15 cellular contexts compared by ENCODE assay signal in genomic region chr1:67816506-67816905, GRCh38. TPM values are rescaled to one million over a fixed set of nuclear protein-coding genes. Genes with fewer than 3 reads are reported as not detected.
DNase-seq lines count a peak whose midpoint lies in the region; ATAC-seq, FAIRE-seq and TF ChIP-seq lines count a peak whose summit lies in the region.
"Had no signal": no experiment of that assay in that cellular context is flagged by ENCODE, and none has a peak within 500 bp of the region (broad histone marks: within the 10 kb centered on the region; RNA-seq: fewer than 3 reads in every experiment).

No MANE protein-coding gene starts in this region.

- FAIRE-seq in keratinocyte (lab: Jason Lieb, UNC) (no peak), small intestine (lab: Jason Lieb, UNC) (no peak)

- H3K9me1 ChIP-seq in keratinocyte (ENCODE audit: control insufficient read depth, extremely low read depth, insufficient read depth, low read length) = peaks cover 4% of the 10 kb centered on the region

- no peak overlapping the region for H3K4me3 ChIP-seq in mammary epithelial cell (replicated peaks in 1 of 3; ENCODE audit: insufficient read depth in 1 of 3, low read depth in 2 of 3, low read length in 3 of 3)
- H3K4me3 ChIP-seq in keratinocyte (ENCODE audit: control insufficient read depth in 2 of 3, extremely low read depth in 1 of 3, insufficient read depth in 2 of 3, low read depth in 1 of 3, low read length in 3 of 3) = peak overlapping the region in 2 of 3 experiments; percentile 32 to 61
- H3K4me3 ChIP-seq in small intestine (ENCODE audit: low read depth in 1 of 2, low read length in 2 of 2) = peak overlapping the region in 1 of 2 donors; percentile 31
- H3K4me3 ChIP-seq in aorta (ENCODE audit: low read length in 2 of 2) = no peak overlapping the region
- H3K4me3 ChIP-seq: BLaER1, PC-9 had no signal

- intact Hi-C loops in mammary epithelial cell (cut with micrococcal nuclease) = no loop called here
- intact Hi-C loops in aorta (cut with DNase I) = loop anchor here in 1 of 2 donors (5.0 kb wide), 1 partner anchor 39 kb away; no protein-coding TSS in a partner anchor

- H3K79me2 ChIP-seq in mammary epithelial cell (ENCODE audit: insufficient read depth, low read length) = peaks cover 99% of the 10 kb centered on the region
- peaks cover 100% of the 10 kb centered on the region for H3K79me2 ChIP-seq in keratinocyte (ENCODE audit: control insufficient read depth, insufficient read depth, low read length)

- dilution Hi-C loops in mammary epithelial cell (cut with HindIII; ENCODE audit: low sequenced_read_pairs) = loop anchor here (5.0 kb wide), 1 partner anchor 49 kb away; no protein-coding TSS in a partner anchor
- dilution Hi-C loops in keratinocyte (cut with MboI; ENCODE audit: extremely low pct_ligation_motif_present, low sequenced_read_pairs) = no loop called here

- 100% methylated on average over 2 of the region's 6 CpGs for WGBS in mammary epithelial cell (ENCODE audit: low coverage, missing lambda C conversion rate)
- 35 to 74% (median 38%) methylated on average over 6 of the region's 6 CpGs for WGBS in small intestine, 3 donors
- 87 to 92% methylated on average over 6 of the region's 6 CpGs for WGBS in aorta, 2 donors

- H3K9me3 ChIP-seq in mammary epithelial cell (replicated peaks; ENCODE audit: insufficient read depth, low read length) (no peaks in the 10 kb centered on the region), keratinocyte (ENCODE audit: control insufficient read depth, low read depth, low read length) (no peaks in the 10 kb centered on the region), small intestine (ENCODE audit: control insufficient read depth, low read depth) (no peaks in the 10 kb centered on the region), aorta (ENCODE audit: control insufficient read depth, low read length) (no peaks in the 10 kb centered on the region)

- TF ChIP-seq CTCF in mammary epithelial cell (conservative IDR thresholded peaks at IDR 0.05 in 1 of 2, IDR thresholded peaks at IDR 0.05 in 1 of 2; ENCODE audit: extremely low read depth in 1 of 2, insufficient read depth in 1 of 2, low read depth in 1 of 2, low read length in 2 of 2) (no peak), keratinocyte (optimal IDR thresholded peaks at IDR 0.05 in 1 of 3, IDR thresholded peaks at IDR 0.05 in 1 of 3, conservative IDR thresholded peaks at IDR 0.05 in 1 of 3; ENCODE audit: extremely low read depth in 1 of 3, insufficient read depth in 2 of 3, low read length in 3 of 3) (no peak)

- no TSS peak for BruUV-seq in mammary epithelial cell (replicated peaks; lab: Mats Ljungman, UMichigan)

- no peaks in the 10 kb centered on the region for H3K27me3 ChIP-seq in mammary epithelial cell (ENCODE audit: insufficient read depth, low read length)
- no peaks in the 10 kb centered on the region for H3K27me3 ChIP-seq in keratinocyte (ENCODE audit: control insufficient read depth, extremely low read depth, insufficient read depth, low read length)
- no peaks in the 10 kb centered on the region for H3K27me3 ChIP-seq in small intestine (ENCODE audit: control insufficient read depth in 2 of 2, insufficient read depth in 2 of 2, low read length in 2 of 2)
- no peaks in the 10 kb centered on the region for H3K27me3 ChIP-seq in aorta (ENCODE audit: control insufficient read depth in 1 of 2, insufficient read depth in 2 of 2, low read length in 1 of 2)
- H3K27me3 ChIP-seq: BLaER1 had no signal

- no peak overlapping the region for H3K9ac ChIP-seq in mammary epithelial cell (ENCODE audit: insufficient read depth, low read length)
- H3K9ac ChIP-seq in keratinocyte (ENCODE audit: control insufficient read depth, extremely low read depth, insufficient read depth, low read length) = peak overlapping the region; percentile 75
- H3K9ac ChIP-seq: BLaER1 had no signal

- H3K4me2 ChIP-seq in mammary epithelial cell (ENCODE audit: insufficient read depth, low read depth, low read length) = peak overlapping the region; percentile 9
- H3K4me2 ChIP-seq in keratinocyte (ENCODE audit: control insufficient read depth, extremely low read depth, insufficient read depth, low read depth, low read length) = peak overlapping the region; percentile 88
- H3K4me2 ChIP-seq: BLaER1, PC-9 had no signal

- peaks cover 4% of the 10 kb centered on the region for H3K36me3 ChIP-seq in mammary epithelial cell (ENCODE audit: insufficient read depth, low read length)
- H3K36me3 ChIP-seq in keratinocyte (ENCODE audit: control insufficient read depth in 2 of 2, extremely low read depth in 1 of 2, insufficient read depth in 2 of 2, low read length in 2 of 2) = peaks cover 5 to 7% of the 10 kb centered on the region in 2 experiments
- H3K36me3 ChIP-seq in small intestine (ENCODE audit: control insufficient read depth in 2 of 2, insufficient read depth in 2 of 2, low read length in 2 of 2) = no peaks in the 10 kb centered on the region
- H3K36me3 ChIP-seq in aorta (ENCODE audit: control insufficient read depth in 1 of 2, insufficient read depth in 2 of 2, low read length in 1 of 2) = no peaks in the 10 kb centered on the region

- DNase-seq in mammary epithelial cell = no peak
- DNase-seq in keratinocyte (ENCODE audit: low read depth, low spot score) = no peak
- peak; percentile 82 for DNase-seq in small intestine
- DNase-seq in aorta = no peak
- DNase-seq in mucosa of gallbladder (ENCODE audit: low spot score) = no peak
- DNase-seq in activated CD4-positive, CD25-positive, alpha-beta regulatory T cell (lab: John Stamatoyannopoulos, UW) = no peak
- DNase-seq: CD8-positive, alpha-beta memory T cell; KG1; NCI-H1092 treated with DMSO at 0.1 percent for 48 hours; NCI-H1694 treated with DMSO at 0.1 percent for 48 hours; PC-9; SHP77 treated with DMSO at 0.1 percent for 48 hours had no signal

- H2AFZ ChIP-seq in mammary epithelial cell (ENCODE audit: low read depth, low read length) (no peak overlapping the region), keratinocyte (ENCODE audit: control insufficient read depth, low read length) (no peak overlapping the region)
- H2AFZ ChIP-seq: PC-9 had no signal

- ATAC-seq in aorta (ENCODE audit: low FRiP score) = no peak
- ATAC-seq in HG03159 (IDR thresholded peaks at IDR 0.05; ENCODE audit: unreplicated experiment) = no peak

- CTCF ChIA-PET in mammary epithelial cell (lab: Charles Lee; ENCODE audit: low non-redundant PET) = no interaction called here

- peak overlapping the region; percentile 70 for H3K27ac ChIP-seq in mammary epithelial cell (ENCODE audit: insufficient read depth, low read depth, low read length)
- H3K27ac ChIP-seq in keratinocyte (ENCODE audit: control insufficient read depth, insufficient read depth, low read length) = peak overlapping the region; percentile 91
- H3K27ac ChIP-seq in small intestine (ENCODE audit: low read depth in 1 of 2, low read length in 1 of 2) = peak overlapping the region; percentile 93 to 99
- peak overlapping the region; percentile 1 to 61 for H3K27ac ChIP-seq in aorta (ENCODE audit: low read depth in 1 of 2, low read length in 2 of 2)
- H3K27ac ChIP-seq: BLaER1, HL-60, PC-9 had no signal

- in situ Hi-C loops in mammary epithelial cell (cut with MboI; ENCODE audit: low sequenced_read_pairs in 2 of 2) = no loop called here

- no peaks in the 10 kb centered on the region for H4K20me1 ChIP-seq in mammary epithelial cell (ENCODE audit: insufficient read depth, low read length)
- peaks cover 17% of the 10 kb centered on the region for H4K20me1 ChIP-seq in keratinocyte (ENCODE audit: control insufficient read depth, extremely low read depth, insufficient read depth, low read length)
- H4K20me1 ChIP-seq: BLaER1 had no signal

- peaks cover 49% of the 10 kb centered on the region for H3K4me1 ChIP-seq in mammary epithelial cell (ENCODE audit: insufficient read depth, low read length)
- H3K4me1 ChIP-seq in keratinocyte (ENCODE audit: control insufficient read depth, extremely low read depth, insufficient read depth, low read length) = peaks cover 45% of the 10 kb centered on the region
- peaks cover 11 to 13% of the 10 kb centered on the region in 2 donors for H3K4me1 ChIP-seq in small intestine (ENCODE audit: control insufficient read depth in 2 of 2, insufficient read depth in 1 of 2, low read depth in 1 of 2, low read length in 1 of 2)
- peaks cover 11 to 22% of the 10 kb centered on the region in 2 donors for H3K4me1 ChIP-seq in aorta (ENCODE audit: control insufficient read depth in 1 of 2, insufficient read depth in 2 of 2, low read length in 2 of 2)

RNA-seq across cellular contexts. Expression of gene GNG12, which starts 16.8 kb away (rescaled TPM):
- total RNA-seq in mammary epithelial cell (100 to 1,000 TPM; 130 to 183 TPM), aorta (100 to 1,000 TPM; 123 to 175 TPM), mucosa of gallbladder (89.9 TPM)
- polyA plus RNA-seq in mammary epithelial cell (83.7 TPM), keratinocyte (147 to 208 TPM (median 148 TPM) in 3 replicates), small intestine (100 to 1,000 TPM in 2 of 3 donors, 10 to 100 TPM in 1; 52.8 to 162 (median 145) TPM), aorta (10 to 100 TPM; 84.9 to 96.8 TPM)
- polyA minus RNA-seq in mammary epithelial cell (154 TPM), keratinocyte (107 to 201 TPM (median 132 TPM) in 3 replicates)
- polyA plus RNA-seq in keratinocyte (2011; ENCODE audit: low read depth) = 16.4 TPM
- polyA plus RNA-seq in keratinocyte (2011; cell fraction: cytosol; rRNA removed) = 140 and 266 TPM in 2 replicates
- 81.5 and 104 TPM in 2 replicates for polyA plus RNA-seq in keratinocyte (2011; cell fraction: nucleus; rRNA removed)
- 54.5 and 130 TPM in 2 replicates for polyA plus RNA-seq in keratinocyte (2012; ENCODE audit: low replicate concordance)
- polyA minus RNA-seq in keratinocyte (2011; cell fraction: cytosol; rRNA and poly(A)+ RNA removed) = 149 TPM
- 61.2 and 122 TPM in 2 replicates for polyA minus RNA-seq in keratinocyte (2011; cell fraction: nucleus; rRNA and poly(A)+ RNA removed)
- polyA plus RNA-seq: CD8-positive, alpha-beta memory T cell had no signal

Comparison
In these comparisons a context has a peak if more than half of its experiments do, and no peak if none do; other contexts are left out.
1. H3K27ac ChIP-seq: peak in every context shown above with its lines; median percentile 96 in small intestine; 91 in keratinocyte; 70 in mammary epithelial cell; 31 in aorta.
2. H3K4me3 ChIP-seq: peak in keratinocyte (2 of 3); none in mammary epithelial cell (0 of 3) and aorta (0 of 2).